Comparison of ENCODE assay signal across 11 cellular contexts in genomic region chr2:120005834-120006521, GRCh38. TPM values are rescaled to one million over a fixed set of nuclear protein-coding genes. Genes with fewer than 3 reads are reported as not detected.
DNase-seq lines count a peak whose midpoint lies in the region; ATAC-seq and FAIRE-seq lines count a peak whose summit lies in the region.
"Had no signal": no experiment of that assay in that cellular context is flagged by ENCODE, and none has a peak within 500 bp of the region (broad histone marks: within the 10 kb centered on the region; RNA-seq: fewer than 3 reads in every experiment).

No MANE protein-coding gene starts in this region.

- intact Hi-C loops in activated T-helper 2 cell treated with anti-CD3 and anti-CD28 coated beads, Interferon-gamma antibody, Interleukin-2, Interleukin-4, amounts not matched to agents 10 μg/mL and 5 μg/mL and 100 μg/mL, durations not matched to agents 14 hours and 24 hours and 36 hours (cut with micrococcal nuclease) = no loop called here
- intact Hi-C loops in activated CD4-positive, alpha-beta memory T cell treated with anti-CD3 and anti-CD28 coated beads for 36 hours (cut with micrococcal nuclease) = no loop called here

- H3K4me3 Mint-ChIP-seq in activated T-helper 2 cell treated with anti-CD3 and anti-CD28 coated beads, Interferon-gamma antibody, Interleukin-2, Interleukin-4, amounts not matched to agents 10 μg/mL and 5 μg/mL and 100 μg/mL, durations not matched to agents 14 hours and 24 hours and 36 hours (ENCODE audit: low read depth) = no peak overlapping the region
- H3K4me3 Mint-ChIP-seq in activated CD4-positive, alpha-beta memory T cell treated with anti-CD3 and anti-CD28 coated beads, Interleukin-2, amount 10 ng/mL, durations not matched to agents 7 days and 5 days = no peak overlapping the region
- H3K4me3 Mint-ChIP-seq in activated CD4-positive, alpha-beta memory T cell treated with anti-CD3 and anti-CD28 coated beads for 36 hours = no peak overlapping the region
- H3K4me3 Mint-ChIP-seq: nephron progenitor cell had no signal

- no peak overlapping the region for H3K27ac Mint-ChIP-seq in activated T-helper 2 cell treated with anti-CD3 and anti-CD28 coated beads, Interferon-gamma antibody, Interleukin-2, Interleukin-4, amounts not matched to agents 10 μg/mL and 5 μg/mL and 100 μg/mL, durations not matched to agents 14 hours and 24 hours and 36 hours
- no peak overlapping the region for H3K27ac Mint-ChIP-seq in activated CD4-positive, alpha-beta memory T cell treated with anti-CD3 and anti-CD28 coated beads, Interleukin-2, amount 10 ng/mL, durations not matched to agents 7 days and 5 days
- H3K27ac Mint-ChIP-seq in activated CD4-positive, alpha-beta memory T cell treated with anti-CD3 and anti-CD28 coated beads for 36 hours = no peak overlapping the region
- H3K27ac Mint-ChIP-seq: nephron progenitor cell had no signal

- ATAC-seq in HG02623 (IDR thresholded peaks at IDR 0.05; ENCODE audit: unreplicated experiment) (peak; percentile 88), HG03521 (IDR thresholded peaks at IDR 0.05; ENCODE audit: unreplicated experiment) (peak; percentile 88)

- no peaks in the 10 kb centered on the region for H3K36me3 Mint-ChIP-seq in activated T-helper 2 cell treated with anti-CD3 and anti-CD28 coated beads, Interferon-gamma antibody, Interleukin-2, Interleukin-4, amounts not matched to agents 10 μg/mL and 5 μg/mL and 100 μg/mL, durations not matched to agents 14 hours and 24 hours and 36 hours (ENCODE audit: low read depth)
- no peaks in the 10 kb centered on the region for H3K36me3 Mint-ChIP-seq in activated CD4-positive, alpha-beta memory T cell treated with anti-CD3 and anti-CD28 coated beads, Interleukin-2, amount 10 ng/mL, durations not matched to agents 7 days and 5 days (ENCODE audit: low read depth)
- H3K36me3 Mint-ChIP-seq in activated CD4-positive, alpha-beta memory T cell treated with anti-CD3 and anti-CD28 coated beads for 36 hours = no peaks in the 10 kb centered on the region

- peak; percentile 40 for DNase-seq in GM19239 (ENCODE audit: insufficient read length, low spot score)
- peak; percentile 73 for DNase-seq in kidney tubule cell (ENCODE audit: low spot score)
- DNase-seq in activated T-helper 2 cell treated with anti-CD3 and anti-CD28 coated beads, Interferon-gamma antibody, Interleukin-2, Interleukin-4, amounts not matched to agents 10 μg/mL and 5 μg/mL and 100 μg/mL, durations not matched to agents 14 hours and 24 hours and 36 hours (ENCODE audit: low spot score) = no peak
- no peak for DNase-seq in activated CD4-positive, alpha-beta memory T cell treated with anti-CD3 and anti-CD28 coated beads, Interleukin-2, amount 10 ng/mL, durations not matched to agents 7 days and 5 days
- no peak for DNase-seq in activated CD4-positive, alpha-beta memory T cell treated with anti-CD3 and anti-CD28 coated beads for 36 hours
- DNase-seq: activated T-cell treated with anti-CD3 and anti-CD28 coated beads, Interleukin-2, amount 50 U/mL, for 48 hours; cortex of kidney; hypothalamus; nephron progenitor cell had no signal

- peaks cover 6% of the 10 kb centered on the region for H3K27me3 Mint-ChIP-seq in activated T-helper 2 cell treated with anti-CD3 and anti-CD28 coated beads, Interferon-gamma antibody, Interleukin-2, Interleukin-4, amounts not matched to agents 10 μg/mL and 5 μg/mL and 100 μg/mL, durations not matched to agents 14 hours and 24 hours and 36 hours (ENCODE audit: low read depth)
- H3K27me3 Mint-ChIP-seq in activated CD4-positive, alpha-beta memory T cell treated with anti-CD3 and anti-CD28 coated beads, Interleukin-2, amount 10 ng/mL, durations not matched to agents 7 days and 5 days = peaks cover 3% of the 10 kb centered on the region
- no peaks in the 10 kb centered on the region for H3K27me3 Mint-ChIP-seq in activated CD4-positive, alpha-beta memory T cell treated with anti-CD3 and anti-CD28 coated beads for 36 hours

- peak; percentile 78 for FAIRE-seq in GM19239 (lab: Jason Lieb, UNC)

- H3K4me1 Mint-ChIP-seq in activated T-helper 2 cell treated with anti-CD3 and anti-CD28 coated beads, Interferon-gamma antibody, Interleukin-2, Interleukin-4, amounts not matched to agents 10 μg/mL and 5 μg/mL and 100 μg/mL, durations not matched to agents 14 hours and 24 hours and 36 hours (ENCODE audit: low read depth) = peaks cover 5% of the 10 kb centered on the region
- H3K4me1 Mint-ChIP-seq in activated CD4-positive, alpha-beta memory T cell treated with anti-CD3 and anti-CD28 coated beads, Interleukin-2, amount 10 ng/mL, durations not matched to agents 7 days and 5 days = peaks cover 5% of the 10 kb centered on the region
- H3K4me1 Mint-ChIP-seq in activated CD4-positive, alpha-beta memory T cell treated with anti-CD3 and anti-CD28 coated beads for 36 hours (ENCODE audit: low read depth) = no peaks in the 10 kb centered on the region

- CTCF ChIA-PET in activated CD4-positive, alpha-beta memory T cell treated with anti-CD3 and anti-CD28 coated beads, Interleukin-2, amount 10 ng/mL, durations not matched to agents 7 days and 5 days (lab: Charles Lee) = no interaction called here
- CTCF ChIA-PET in activated CD4-positive, alpha-beta memory T cell treated with anti-CD3 and anti-CD28 coated beads for 36 hours (lab: Charles Lee) = no interaction called here

- POLR2A ChIA-PET in activated CD4-positive, alpha-beta memory T cell treated with anti-CD3 and anti-CD28 coated beads, Interleukin-2, amount 10 ng/mL, durations not matched to agents 7 days and 5 days (lab: Charles Lee) = no interaction called here
- POLR2A ChIA-PET in activated CD4-positive, alpha-beta memory T cell treated with anti-CD3 and anti-CD28 coated beads for 36 hours (lab: Charles Lee) = interaction anchor here (0.7 kb wide), 1 partner anchor 34 kb away, joined by 3 read pairs; no protein-coding TSS in a partner anchor

- no peaks in the 10 kb centered on the region for H3K9me3 Mint-ChIP-seq in activated T-helper 2 cell treated with anti-CD3 and anti-CD28 coated beads, Interferon-gamma antibody, Interleukin-2, Interleukin-4, amounts not matched to agents 10 μg/mL and 5 μg/mL and 100 μg/mL, durations not matched to agents 14 hours and 24 hours and 36 hours
- H3K9me3 Mint-ChIP-seq in activated CD4-positive, alpha-beta memory T cell treated with anti-CD3 and anti-CD28 coated beads, Interleukin-2, amount 10 ng/mL, durations not matched to agents 7 days and 5 days = no peaks in the 10 kb centered on the region
- H3K9me3 Mint-ChIP-seq in activated CD4-positive, alpha-beta memory T cell treated with anti-CD3 and anti-CD28 coated beads for 36 hours = no peaks in the 10 kb centered on the region
- H3K9me3 Mint-ChIP-seq: nephron progenitor cell had no signal

RNA-seq across cellular contexts. Expression of gene EPB41L5, which starts 6.9 kb away (rescaled TPM):
- 0.94 and 1.5 TPM in 2 replicates for total RNA-seq in activated T-helper 2 cell treated with anti-CD3 and anti-CD28 coated beads, Interferon-gamma antibody, Interleukin-2, Interleukin-4, amounts not matched to agents 10 μg/mL and 5 μg/mL and 100 μg/mL, durations not matched to agents 14 hours and 24 hours and 36 hours
- 1 to 10 TPM; 2.1 to 2.8 TPM for total RNA-seq in activated CD4-positive, alpha-beta memory T cell treated with anti-CD3 and anti-CD28 coated beads, Interleukin-2, amount 10 ng/mL, durations not matched to agents 7 days and 5 days
- total RNA-seq in activated CD4-positive, alpha-beta memory T cell treated with anti-CD3 and anti-CD28 coated beads for 36 hours = 1 to 10 TPM; 2.5 to 2.7 TPM

Comparison
In these comparisons a context has a peak if more than half of its experiments do, and no peak if none do; other contexts are left out.
1. DNase-seq: peak in GM19239 (single experiment) and kidney tubule cell (single experiment); none in activated T-helper 2 cell treated with anti-CD3 and anti-CD28 coated beads, Interferon-gamma antibody, Interleukin-2, Interleukin-4, amounts not matched to agents 10 μg/mL and 5 μg/mL and 100 μg/mL, durations not matched to agents 14 hours and 24 hours and 36 hours (single experiment), activated CD4-positive, alpha-beta memory T cell treated with anti-CD3 and anti-CD28 coated beads, Interleukin-2, amount 10 ng/mL, durations not matched to agents 7 days and 5 days (single experiment) and activated CD4-positive, alpha-beta memory T cell treated with anti-CD3 and anti-CD28 coated beads for 36 hours (single experiment).